8 cellular contexts compared by ENCODE assay signal in genomic region chr19:1269065-1269477, GRCh38. TPM values are rescaled to one million over a fixed set of nuclear protein-coding genes. Genes with fewer than 3 reads are reported as not detected.
A peak's percentile ranks its signal among the peaks of the same experiment; 100 is the strongest.
DNase-seq lines count a peak whose midpoint lies in the region; FAIRE-seq and TF ChIP-seq lines count a peak whose summit lies in the region.

Gene CIRBP (plus strand): TSS chr19:1269332. CDS start chr19:1270934, 1,602 bp downstream.

- no peaks in the 10 kb centered on the region for H3K9me3 Mint-ChIP-seq in activated naive CD4-positive, alpha-beta T cell treated with anti-CD3 and anti-CD28 coated beads for 36 hours

- peak within 1 kb of the TSS; percentile 86 for H3K9ac ChIP-seq in SK-N-MC (ENCODE audit: insufficient read length)

- no peak for TF ChIP-seq CTCF in HFF-Myc (IDR thresholded peaks at IDR 0.05; ENCODE audit: low read depth, low read length, missing control alignments)

- H3K36me3 Mint-ChIP-seq in activated naive CD4-positive, alpha-beta T cell treated with anti-CD3 and anti-CD28 coated beads for 36 hours (ENCODE audit: low read depth) = peaks cover 44% of the 10 kb centered on the region

- H3K4me3 ChIP-seq in HFF-Myc (replicated peaks; ENCODE audit: low read depth, low read length) = peak within 1 kb of the TSS; percentile 78
- H3K4me3 ChIP-seq in SK-N-MC = peak within 1 kb of the TSS; percentile 78

- H3K36me3 ChIP-seq in SK-N-MC (ENCODE audit: insufficient read depth, low read length) = peaks cover 42% of the 10 kb centered on the region

- FAIRE-seq in frontal cortex (lab: Jason Lieb, UNC) = peak; percentile 80

- H3K27me3 Mint-ChIP-seq in activated naive CD4-positive, alpha-beta T cell treated with anti-CD3 and anti-CD28 coated beads for 36 hours (ENCODE audit: low read depth) = no peaks in the 10 kb centered on the region

- no peaks in the 10 kb centered on the region for H3K9me3 ChIP-seq in SK-N-MC (ENCODE audit: low read depth, low read length)

- peak within 1 kb of the TSS; percentile 87 for H3K4me3 Mint-ChIP-seq in activated naive CD4-positive, alpha-beta T cell treated with anti-CD3 and anti-CD28 coated beads for 36 hours

- H3K27ac Mint-ChIP-seq in activated naive CD4-positive, alpha-beta T cell treated with anti-CD3 and anti-CD28 coated beads for 36 hours = peak within 1 kb of the TSS; percentile 83

- CTCF ChIA-PET in activated naive CD4-positive, alpha-beta T cell treated with anti-CD3 and anti-CD28 coated beads for 36 hours (lab: Charles Lee) = interaction anchor here (0.5 to 11.1 kb wide), 3 partner anchors 10 to 151 kb away, joined by 3 to 233 read pairs (median 6); partner anchors contain the start of gene ATP5F1D

- H3K4me1 Mint-ChIP-seq in activated naive CD4-positive, alpha-beta T cell treated with anti-CD3 and anti-CD28 coated beads for 36 hours (ENCODE audit: low read depth) = peaks cover 64% of the 10 kb centered on the region

- H3K27ac ChIP-seq in SK-N-MC (peak within 1 kb of the TSS; percentile 93), substantia nigra (ENCODE audit: low read depth, low read length, poor library complexity, severe bottlenecking) (peak within 1 kb of the TSS; percentile 93)

- intact Hi-C loops in activated naive CD4-positive, alpha-beta T cell treated with anti-CD3 and anti-CD28 coated beads for 36 hours (cut with micrococcal nuclease) = loop anchor here (1.0 to 5.0 kb wide), 5 partner anchors 8 to 607 kb away; partner anchors contain the start of genes PTBP1, RNF126 and STK11

- DNase-seq in GM03348 (ENCODE audit: low spot score) (peak; percentile 97), HFF-Myc (ENCODE audit: extremely low read depth, low read depth) (peak; percentile 86), NCI-H1048 (lab: John Stamatoyannopoulos, UW) (peak; percentile 91), SK-N-MC (ENCODE audit: low read depth, low spot score) (peak; percentile 94), frontal cortex (ENCODE audit: low spot score in 2 of 2) (peak; percentile 99 to 100), non-pigmented ciliary epithelial cell (ENCODE audit: low read depth) (peak; percentile 93), substantia nigra (lab: John Stamatoyannopoulos, UW) (peak; percentile 70 to 100 (median 99))
- peak; percentile 99 for DNase-seq in activated naive CD4-positive, alpha-beta T cell treated with anti-CD3 and anti-CD28 coated beads for 36 hours

RNA-seq across cellular contexts. Expression of gene CIRBP, which starts in this region (rescaled TPM):
- total RNA-seq in activated naive CD4-positive, alpha-beta T cell treated with anti-CD3 and anti-CD28 coated beads for 36 hours = 100 to 1,000 TPM; 167 to 183 TPM
- total RNA-seq in frontal cortex = 573 TPM

Comparison
In these comparisons a context has a peak if more than half of its experiments do, and no peak if none do; other contexts are left out.
1. Peak in every context shown above with its lines: DNase-seq, H3K4me3 ChIP-seq and H3K27ac ChIP-seq.